ENCODE assay signal across 7 cellular contexts in the genomic region with DNA sequence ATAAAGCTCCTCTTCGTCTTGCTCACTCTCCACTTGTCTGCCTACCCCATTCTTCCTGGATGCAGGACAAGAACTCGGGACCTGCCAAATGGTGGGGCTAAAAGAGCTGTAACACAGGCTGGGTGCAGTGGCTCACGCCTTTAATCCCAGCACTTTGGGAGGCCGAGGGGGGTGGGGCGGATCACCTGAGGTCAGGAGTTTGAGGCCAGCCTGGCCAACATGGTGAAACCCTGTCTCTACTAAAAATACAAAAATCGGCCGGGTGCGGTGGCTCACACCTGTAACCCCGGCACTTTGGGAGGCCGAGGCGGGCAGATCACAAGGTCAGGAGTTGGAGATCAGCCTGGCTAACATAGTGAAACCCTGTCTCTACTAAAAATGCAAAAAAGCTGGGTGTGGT. TPM values are rescaled to one million over a fixed set of nuclear protein-coding genes. Genes with fewer than 3 reads are reported as not detected.
A peak's percentile ranks its signal among the peaks of the same experiment; 100 is the strongest.
DNase-seq lines count a peak whose midpoint lies in the region; ATAC-seq and TF ChIP-seq lines count a peak whose summit lies in the region.
"Not testable (repeated sequence)": the region's sequence is repeated elsewhere in the genome, so short reads cannot be mapped to it uniquely, and the experiment has no call there.

No MANE protein-coding gene starts in this region.

- peaks cover 43% of the 10 kb centered on the region for H3K4me1 Mint-ChIP-seq in activated CD4-positive, alpha-beta T cell treated with anti-CD3 and anti-CD28 coated beads, Interleukin-2, amount 10 ng/mL, durations not matched to agents 7 days and 5 days
- peaks cover 31 to 36% of the 10 kb centered on the region in 2 donors for H3K4me1 Mint-ChIP-seq in natural killer cell

- H3K4me3 ChIP-seq in HUES64 (ENCODE audit: low read length), result peak overlapping the region; percentile 75
- peak overlapping the region; percentile 46 for H3K4me3 ChIP-seq in ectodermal cell (ENCODE audit: insufficient read depth, low read depth, low read length)
- H3K4me3 ChIP-seq in iPS-11a (ENCODE audit: low read depth, low read length), result peak overlapping the region; percentile 85

- not testable (repeated sequence) for H3K27ac Mint-ChIP-seq in activated CD4-positive, alpha-beta T cell treated with anti-CD3 and anti-CD28 coated beads, Interleukin-2, amount 10 ng/mL, durations not matched to agents 7 days and 5 days; natural killer cell

- 88% methylated on average over 11 of the region's 11 CpGs for WGBS in HUES64
- 89 to 92% methylated on average over 11 of the region's 11 CpGs for WGBS in ectodermal cell, 2 experiments

- not testable (repeated sequence) for TF ChIP-seq CTCF in natural killer cell (IDR thresholded peaks at IDR 0.05)

- H3K36me3 Mint-ChIP-seq in activated CD4-positive, alpha-beta T cell treated with anti-CD3 and anti-CD28 coated beads, Interleukin-2, amount 10 ng/mL, durations not matched to agents 7 days and 5 days (ENCODE audit: low read depth); natural killer cell: not testable (repeated sequence)

- peak overlapping the region; percentile 51; the same call in 1 of the 2 replicates for H3K9ac ChIP-seq in ES-I3 (ENCODE audit: low read depth, low read length)
- not testable (repeated sequence) for H3K9ac ChIP-seq in HUES64 (ENCODE audit: low read depth, low read length)

- H3K4me1 ChIP-seq in ES-I3 (ENCODE audit: insufficient read depth, low read length); HUES64 (ENCODE audit: insufficient read depth, low read length); ectodermal cell (ENCODE audit: control insufficient read depth, insufficient read depth, low read length): not testable (repeated sequence)

- POLR2A ChIA-PET in activated CD4-positive, alpha-beta T cell treated with anti-CD3 and anti-CD28 coated beads, Interleukin-2, amount 10 ng/mL, durations not matched to agents 7 days and 5 days (lab: Charles Lee), result not testable (repeated sequence)

- H3K27ac ChIP-seq in HUES64 (ENCODE audit: low read depth, low read length), result peak overlapping the region; percentile 1; the same call in 1 of the 2 replicates
- not testable (repeated sequence) for H3K27ac ChIP-seq in ectodermal cell (ENCODE audit: insufficient read depth, low read depth, low read length, poor library complexity, severe bottlenecking)

- not testable (repeated sequence) for H3K36me3 ChIP-seq in ES-I3 (ENCODE audit: insufficient read depth, low read length); HUES64 (ENCODE audit: insufficient read depth, low read length); ectodermal cell (ENCODE audit: control insufficient read depth, insufficient read depth, low read length)

- ATAC-seq in natural killer cell, result not testable (repeated sequence)

- not testable (repeated sequence) for DNase-seq in activated CD4-positive, alpha-beta T cell treated with anti-CD3 and anti-CD28 coated beads, Interleukin-2, amount 10 ng/mL, durations not matched to agents 7 days and 5 days; natural killer cell
- peak; percentile 69 for DNase-seq in posterior vena cava (ENCODE audit: low spot score)

- peak overlapping the region; percentile 19 for H3K4me3 Mint-ChIP-seq in activated CD4-positive, alpha-beta T cell treated with anti-CD3 and anti-CD28 coated beads, Interleukin-2, amount 10 ng/mL, durations not matched to agents 7 days and 5 days
- H3K4me3 Mint-ChIP-seq in natural killer cell, result peak overlapping the region; percentile 17

- H3K9me3 Mint-ChIP-seq in activated CD4-positive, alpha-beta T cell treated with anti-CD3 and anti-CD28 coated beads, Interleukin-2, amount 10 ng/mL, durations not matched to agents 7 days and 5 days; natural killer cell: not testable (repeated sequence)

- intact Hi-C loops in natural killer cell (cut with micrococcal nuclease), result loop anchor here (5.0 to 10.0 kb wide), 2 partner anchors 94 to 177 kb away; a partner anchor contains a TSS
- intact Hi-C loops in posterior vena cava (cut with DNase I), result not testable (repeated sequence)

- CTCF ChIA-PET in activated CD4-positive, alpha-beta T cell treated with anti-CD3 and anti-CD28 coated beads, Interleukin-2, amount 10 ng/mL, durations not matched to agents 7 days and 5 days (lab: Charles Lee), result interaction anchor here (1.0 to 2.3 kb wide), 3 partner anchors 14 to 117 kb away, joined by 3 to 5 read pairs (median 5); no protein-coding TSS in a partner anchor

- not testable (repeated sequence) for H3K9me3 ChIP-seq in ES-I3 (ENCODE audit: control insufficient read depth, insufficient read depth, low read length); HUES64 (ENCODE audit: insufficient read depth, low read depth, low read length); ectodermal cell (ENCODE audit: control insufficient read depth, low read length)

- not testable (repeated sequence) for H3K27me3 Mint-ChIP-seq in activated CD4-positive, alpha-beta T cell treated with anti-CD3 and anti-CD28 coated beads, Interleukin-2, amount 10 ng/mL, durations not matched to agents 7 days and 5 days
- peaks cover 5 to 11% of the 10 kb centered on the region in 2 donors for H3K27me3 Mint-ChIP-seq in natural killer cell (ENCODE audit: low read depth in 2 of 2)

- H3K27me3 ChIP-seq in HUES64 (ENCODE audit: insufficient read depth, low read length), result peaks cover 12% of the 10 kb centered on the region
- peaks cover 16% of the 10 kb centered on the region for H3K27me3 ChIP-seq in ectodermal cell (ENCODE audit: control insufficient read depth, insufficient read depth, low read length, poor library complexity, severe bottlenecking)

RNA-seq across cellular contexts. Expression of a gene that starts 1.5 kb away (rescaled TPM):
- 3.9 TPM for polyA plus RNA-seq in HUES64 (2013, experiment 1 of 2)
- polyA plus RNA-seq in HUES64 (2013, experiment 2 of 2), result 6.1 TPM
- 1 to 10 TPM; 5.5 to 7.6 TPM for total RNA-seq in activated CD4-positive, alpha-beta T cell treated with anti-CD3 and anti-CD28 coated beads, Interleukin-2, amount 10 ng/mL, durations not matched to agents 7 days and 5 days
- 8.1 TPM for polyA plus RNA-seq in ectodermal cell (2013, experiment 1 of 4)
- polyA plus RNA-seq in ectodermal cell (2013, experiment 2 of 4), result 6.8 TPM
- 8.3 TPM for polyA plus RNA-seq in ectodermal cell (2013, experiment 3 of 4)
- polyA plus RNA-seq in ectodermal cell (2013, experiment 4 of 4), result 6.9 TPM
- total RNA-seq in natural killer cell (1 to 10 TPM; 3.5 to 4.4 (median 4.1) TPM), posterior vena cava (1 to 10 TPM; 2.8 to 3.0 TPM)

RNA-seq across cellular contexts. Expression of a gene that starts 20.6 kb away (rescaled TPM):
- polyA plus RNA-seq in HUES64 (2013, experiment 1 of 2), result 109 TPM
- polyA plus RNA-seq in HUES64 (2013, experiment 2 of 2), result 96.2 TPM
- total RNA-seq in activated CD4-positive, alpha-beta T cell treated with anti-CD3 and anti-CD28 coated beads, Interleukin-2, amount 10 ng/mL, durations not matched to agents 7 days and 5 days, result 100 to 1,000 TPM; 100 TPM
- polyA plus RNA-seq in ectodermal cell (2013, experiment 1 of 4), result 103 TPM
- 102 TPM for polyA plus RNA-seq in ectodermal cell (2013, experiment 2 of 4)
- polyA plus RNA-seq in ectodermal cell (2013, experiment 3 of 4), result 83.3 TPM
- 84.6 TPM for polyA plus RNA-seq in ectodermal cell (2013, experiment 4 of 4)
- total RNA-seq in natural killer cell (100 to 1,000 TPM; 101 to 115 (median 102) TPM), posterior vena cava (10 to 100 TPM; 45.3 to 54.6 TPM)
